In genomic region chr4:139860435-139861024, GRCh38 we compare ENCODE assay signal across 27 cellular contexts.
A peak's percentile ranks its signal among the peaks of the same experiment; 100 is the strongest.
DNase-seq lines count a peak whose midpoint lies in the region; TF ChIP-seq lines count a peak whose summit lies in the region.
"Had no signal": no experiment of that assay in that cellular context is flagged by ENCODE, and none has a peak within 500 bp of the region (broad histone marks: within the 10 kb centered on the region; RNA-seq: fewer than 3 reads in every experiment).

No MANE protein-coding gene starts in this region.

- peaks cover 1% of the 10 kb centered on the region for H3K27me3 ChIP-seq in GM06990 (replicated peaks; ENCODE audit: control insufficient read depth, insufficient read depth, low read length)
- no peaks in the 10 kb centered on the region for H3K27me3 ChIP-seq in CD8-positive, alpha-beta memory T cell (ENCODE audit: insufficient read depth, low read length, poor library complexity, severe bottlenecking)
- H3K27me3 ChIP-seq: BE2C, MG63, SJCRH30 had no signal

- CTCF ChIA-PET in CD8-positive, alpha-beta memory T cell (lab: Charles Lee) = no interaction called here
- CTCF ChIA-PET in GM10248 (lab: Yijun Ruan, JAX) = no interaction called here

- no peaks in the 10 kb centered on the region for H3K36me3 Mint-ChIP-seq in activated T-cell treated with anti-CD3 and anti-CD28 coated beads, Interleukin-2, amount 50 U/mL, for 24 hours (ENCODE audit: low read depth)
- H3K36me3 Mint-ChIP-seq in neural crest cell (ENCODE audit: low read depth) = peaks cover 5% of the 10 kb centered on the region
- no peaks in the 10 kb centered on the region for H3K36me3 Mint-ChIP-seq in CD8-positive, alpha-beta memory T cell

- H3K4me1 ChIP-seq in CD8-positive, alpha-beta memory T cell (ENCODE audit: insufficient read depth, low read length) = no peaks in the 10 kb centered on the region

- H3K27ac Mint-ChIP-seq in activated T-cell treated with anti-CD3 and anti-CD28 coated beads, Interleukin-2, amount 50 U/mL, for 24 hours = peak overlapping the region; percentile 44
- peak overlapping the region; percentile 72 for H3K27ac Mint-ChIP-seq in neural crest cell (ENCODE audit: unreplicated experiment)
- no peak overlapping the region for H3K27ac Mint-ChIP-seq in CD8-positive, alpha-beta memory T cell
- H3K27ac Mint-ChIP-seq: CD14-positive monocyte had no signal

- H3K4me1 Mint-ChIP-seq in activated T-cell treated with anti-CD3 and anti-CD28 coated beads, Interleukin-2, amount 50 U/mL, for 24 hours (ENCODE audit: low read depth) = peaks cover 39% of the 10 kb centered on the region
- H3K4me1 Mint-ChIP-seq in neural crest cell = peaks cover 43% of the 10 kb centered on the region
- peaks cover 5 to 8% (median 5%) of the 10 kb centered on the region in 3 donors for H3K4me1 Mint-ChIP-seq in CD8-positive, alpha-beta memory T cell

- no peak for TF ChIP-seq CTCF in GM06990 (IDR thresholded peaks at IDR 0.05; ENCODE audit: insufficient read depth, low read length, poor library complexity, severe bottlenecking)
- no peak for TF ChIP-seq CTCF in GM20000 (IDR thresholded peaks at IDR 0.05; ENCODE audit: extremely low read depth, missing control alignments)
- TF ChIP-seq CTCF in neural crest cell (conservative IDR thresholded peaks at IDR 0.05) = no peak
- TF ChIP-seq CTCF in GM10248 (IDR thresholded peaks at IDR 0.05; ENCODE audit: control extremely low read depth, extremely low read depth, low read depth, missing control alignments) = no peak

- POLR2A ChIA-PET in CD8-positive, alpha-beta memory T cell (lab: Charles Lee) = no interaction called here
- POLR2A ChIA-PET in GM10248 (lab: Yijun Ruan, JAX) = no interaction called here

- no peak overlapping the region for H3K4me3 ChIP-seq in GM06990 (replicated peaks; ENCODE audit: low read depth, low read length)
- H3K4me3 ChIP-seq in CD8-positive, alpha-beta memory T cell (ENCODE audit: low read length) = no peak overlapping the region
- H3K4me3 ChIP-seq: GM23248, MG63, PC-9, SJCRH30 had no signal

- no peaks in the 10 kb centered on the region for H3K9me3 ChIP-seq in CD8-positive, alpha-beta memory T cell (ENCODE audit: low read length)
- H3K9me3 ChIP-seq: BE2C, MG63, SJCRH30 had no signal

- H3K27me3 Mint-ChIP-seq in activated T-cell treated with anti-CD3 and anti-CD28 coated beads, Interleukin-2, amount 50 U/mL, for 24 hours = peaks cover 21% of the 10 kb centered on the region
- no peaks in the 10 kb centered on the region for H3K27me3 Mint-ChIP-seq in neural crest cell (ENCODE audit: low read depth)
- peaks cover 6 to 12% of the 10 kb centered on the region in 2 donors for H3K27me3 Mint-ChIP-seq in CD8-positive, alpha-beta memory T cell

- no peaks in the 10 kb centered on the region for H3K36me3 ChIP-seq in GM06990 (ENCODE audit: control insufficient read depth, insufficient read depth, low read length)
- H3K36me3 ChIP-seq in CD8-positive, alpha-beta memory T cell (ENCODE audit: insufficient read depth, low read length) = no peaks in the 10 kb centered on the region
- H3K36me3 ChIP-seq: BE2C, MG63, SJCRH30 had no signal

- DNase-seq in activated T-cell treated with anti-CD3 and anti-CD28 coated beads, Interleukin-2, amount 50 U/mL, for 24 hours = no peak
- no peak for DNase-seq in activated T-cell treated with anti-CD3 and anti-CD28 coated beads, Interleukin-2, amount 50 U/mL, for 48 hours
- peak; percentile 24 for DNase-seq in GM06990 (ENCODE audit: extremely low read depth, insufficient read length)
- DNase-seq in GM20000 (ENCODE audit: low spot score) = peak; percentile 19
- no peak for DNase-seq in neural crest cell (ENCODE audit: low read depth, low spot score)
- DNase-seq in CD8-positive, alpha-beta memory T cell = no peak
- no peak for DNase-seq in HCEC 1CT
- no peak for DNase-seq in GM10248 (ENCODE audit: extremely low spot score)
- DNase-seq: 8988T; ACHN; BE2C; Calu3; GM23248; H9; KG1; MG63; NCI-H1105 treated with DMSO at 0.1 percent for 48 hours; NCI-H146; NCI-H1930; NCI-H2107; NCI-H446; NCI-H524 treated with DMSO at 0.1 percent for 48 hours; NCI-H82; NK-92 treated with Interleukin-12 subunit alpha and Interleukin-12 subunit beta, amount 100 ng/mL, for 24 hours; PC-9; SJCRH30 had no signal

- no peak overlapping the region for H3K27ac ChIP-seq in CD8-positive, alpha-beta memory T cell (ENCODE audit: low read depth, low read length)
- H3K27ac ChIP-seq: GM23248, PC-9, SJCRH30 had no signal

- no peaks in the 10 kb centered on the region for H3K9me3 Mint-ChIP-seq in activated T-cell treated with anti-CD3 and anti-CD28 coated beads, Interleukin-2, amount 50 U/mL, for 24 hours
- H3K9me3 Mint-ChIP-seq in neural crest cell = no peaks in the 10 kb centered on the region
- H3K9me3 Mint-ChIP-seq in CD8-positive, alpha-beta memory T cell = peaks cover 0 to 16% (median 3%) of the 10 kb centered on the region in 5 donors
- H3K9me3 Mint-ChIP-seq: H9 had no signal

- no peak overlapping the region for H3K4me3 Mint-ChIP-seq in activated T-cell treated with anti-CD3 and anti-CD28 coated beads, Interleukin-2, amount 50 U/mL, for 24 hours
- H3K4me3 Mint-ChIP-seq in neural crest cell = peak overlapping the region; percentile 49
- no peak overlapping the region for H3K4me3 Mint-ChIP-seq in CD8-positive, alpha-beta memory T cell
- H3K4me3 Mint-ChIP-seq: CD14-positive monocyte, H9 had no signal

Comparison
In these comparisons a context has a peak if more than half of its experiments do, and no peak if none do; other contexts are left out.
1. DNase-seq: peak in GM06990 (single experiment) and GM20000 (single experiment); none in activated T-cell treated with anti-CD3 and anti-CD28 coated beads, Interleukin-2, amount 50 U/mL, for 24 hours (single experiment), activated T-cell treated with anti-CD3 and anti-CD28 coated beads, Interleukin-2, amount 50 U/mL, for 48 hours (0 of 2), neural crest cell (single experiment), CD8-positive, alpha-beta memory T cell (0 of 5), HCEC 1CT (single experiment) and GM10248 (single experiment).
2. H3K27ac Mint-ChIP-seq: peak in activated T-cell treated with anti-CD3 and anti-CD28 coated beads, Interleukin-2, amount 50 U/mL, for 24 hours (single experiment) and neural crest cell (single experiment); none in CD8-positive, alpha-beta memory T cell (0 of 8).